16 cellular contexts compared by ENCODE assay signal in the genomic region with DNA sequence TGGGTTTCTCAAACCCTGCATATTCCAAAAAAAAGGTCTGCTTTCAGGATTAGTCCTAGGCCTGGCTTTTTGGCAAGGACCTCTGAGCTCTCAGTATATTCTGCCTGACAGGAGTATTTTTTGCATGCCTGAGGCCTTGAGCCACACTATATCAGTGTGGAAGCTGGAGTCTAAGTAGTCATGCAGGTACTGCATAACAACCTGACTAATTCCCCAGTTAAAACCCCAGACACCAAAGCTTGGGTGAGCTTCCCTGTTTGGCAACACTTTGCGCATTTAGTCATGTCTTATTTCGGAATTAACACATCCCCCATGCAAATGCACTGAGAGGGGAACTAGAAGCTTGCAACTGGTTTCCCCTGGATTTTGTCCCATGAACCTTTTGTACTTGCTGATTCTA.
"Had no signal": no experiment of that assay in that cellular context is flagged by ENCODE, and none has a peak within 500 bp of the region (broad histone marks: within the 10 kb centered on the region; RNA-seq: fewer than 3 reads in every experiment).

No MANE protein-coding gene starts in this region.

- H3K36me3 ChIP-seq: adrenal gland, colonic mucosa, stomach, thoracic aorta had no signal

- H3K27me3 ChIP-seq: adrenal gland, colonic mucosa, stomach had no signal

- DNase-seq: activated CD4-positive, alpha-beta memory T cell treated with anti-CD3 and anti-CD28 coated beads for 36 hours; activated effector memory CD4-positive, alpha-beta T cell treated with anti-CD3 and anti-CD28 coated beads, Interleukin-2, amount 50 U/mL, for 16 hours; activated T-cell treated with anti-CD3 and anti-CD28 coated beads, Interleukin-2, amount 50 U/mL, for 4 hours; adrenal gland; central memory CD4-positive, alpha-beta T cell; colonic mucosa; foreskin fibroblast; glutamatergic neuron; naive B cell; stimulated activated CD4-positive, alpha-beta T cell treated with anti-CD3 and anti-CD28 coated beads, Interleukin-12 subunit alpha, Interleukin-12 subunit beta, amount 100 ng/mL, for 4 hours; stimulated activated CD4-positive, alpha-beta T cell treated with anti-CD3 and anti-CD28 coated beads, Interleukin-2, amount 100 ng/mL, for 24 hours; stomach; T-cell; T-helper 9 cell had no signal

- H3K4me3 ChIP-seq: adrenal gland, colonic mucosa, stomach, thoracic aorta had no signal

- H3K9me3 ChIP-seq: adrenal gland, colonic mucosa, thoracic aorta had no signal

- H3K4me1 ChIP-seq: adrenal gland, colonic mucosa, parathyroid adenoma, stomach had no signal

- H3K27ac ChIP-seq: adrenal gland, colonic mucosa, parathyroid adenoma, stomach, thoracic aorta had no signal

- H3K9ac ChIP-seq: parathyroid adenoma had no signal
